ENCODE assay signal across 8 cellular contexts in the genomic region with DNA sequence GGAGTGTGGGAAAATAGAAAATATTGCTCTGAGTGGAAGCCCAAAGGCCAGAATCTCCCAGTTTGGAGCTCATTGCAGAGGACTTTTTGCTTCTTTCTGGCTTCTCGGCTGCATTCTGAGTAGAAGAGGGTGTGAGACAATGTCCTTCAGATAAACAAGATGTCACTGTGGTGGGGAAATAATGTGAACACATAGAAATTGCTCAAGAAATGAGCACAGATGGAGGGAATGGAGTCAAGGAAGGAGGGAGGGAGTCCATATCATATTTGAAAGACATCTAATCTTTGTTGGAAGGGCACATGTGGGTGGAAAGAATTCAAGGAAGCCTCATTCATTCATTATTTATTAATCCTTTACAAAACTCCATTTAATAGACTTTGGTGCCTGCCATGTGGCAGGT.
"Had no signal": no experiment of that assay in that cellular context is flagged by ENCODE, and none has a peak within 500 bp of the region (broad histone marks: within the 10 kb centered on the region; RNA-seq: fewer than 3 reads in every experiment).

No MANE protein-coding gene starts in this region.

- DNase-seq: GM23248, GOT3, H9, HCEC 1CT, KBM-7 had no signal

- H3K27ac Mint-ChIP-seq: H9, IgD-negative memory B cell had no signal

- H3K27ac ChIP-seq: GM23248 had no signal

- H2AFZ ChIP-seq: GM23248 had no signal

- H3K9ac ChIP-seq: GM23248 had no signal

- H3K4me3 ChIP-seq: GM23248 had no signal

- H3K27me3 Mint-ChIP-seq: IgD-negative memory B cell had no signal

- FAIRE-seq: H54, HepG2 had no signal

- H3K4me3 Mint-ChIP-seq: H9, IgD-negative memory B cell had no signal

- H3K36me3 Mint-ChIP-seq: IgD-negative memory B cell had no signal

- H3K4me1 Mint-ChIP-seq: IgD-negative memory B cell had no signal

- ATAC-seq: HepG2 had no signal

- H3K9me3 Mint-ChIP-seq: H9, IgD-negative memory B cell had no signal
